Comparison of ENCODE assay signal across 1 cellular context in the genomic region with DNA sequence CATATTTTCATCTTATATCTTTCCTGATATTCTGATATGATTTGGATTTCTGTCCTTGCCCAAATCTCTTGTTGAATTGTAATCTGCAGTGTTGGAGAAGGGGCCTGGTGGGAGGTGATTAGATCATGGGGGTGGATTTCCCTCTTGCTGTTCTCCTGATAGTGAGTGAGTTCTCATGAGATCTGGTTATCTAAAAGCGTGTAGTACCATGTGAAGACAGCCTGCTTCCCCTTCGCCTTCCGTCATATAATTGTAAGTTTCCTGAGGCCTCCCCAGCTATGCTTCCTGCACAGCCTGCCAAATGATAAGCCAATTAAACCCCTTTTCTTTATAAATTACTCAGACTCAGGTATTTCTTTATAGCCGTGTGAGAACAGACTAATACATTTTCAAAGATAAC.
TF ChIP-seq lines count a peak whose summit lies in the region.

No MANE protein-coding gene starts in this region.

TF ChIP-seq in GM23338, 12 proteins besides CTCF, POLR2A, EP300 and RAD21 (continued from another document):
- TF ChIP-seq ETS1 (IDR thresholded peaks at IDR 0.05) (no peak), ZNF114 (CRISPR knock-in tag; IDR thresholded peaks at IDR 0.05) (no peak), NANOG (IDR thresholded peaks at IDR 0.05; ENCODE audit: borderline replicate concordance) (no peak), STAT1 (IDR thresholded peaks at IDR 0.05; ENCODE audit: unreplicated experiment) (no peak)
TF ChIP-seq in GM23338: peak in this region for 0.
